In the genomic region with DNA sequence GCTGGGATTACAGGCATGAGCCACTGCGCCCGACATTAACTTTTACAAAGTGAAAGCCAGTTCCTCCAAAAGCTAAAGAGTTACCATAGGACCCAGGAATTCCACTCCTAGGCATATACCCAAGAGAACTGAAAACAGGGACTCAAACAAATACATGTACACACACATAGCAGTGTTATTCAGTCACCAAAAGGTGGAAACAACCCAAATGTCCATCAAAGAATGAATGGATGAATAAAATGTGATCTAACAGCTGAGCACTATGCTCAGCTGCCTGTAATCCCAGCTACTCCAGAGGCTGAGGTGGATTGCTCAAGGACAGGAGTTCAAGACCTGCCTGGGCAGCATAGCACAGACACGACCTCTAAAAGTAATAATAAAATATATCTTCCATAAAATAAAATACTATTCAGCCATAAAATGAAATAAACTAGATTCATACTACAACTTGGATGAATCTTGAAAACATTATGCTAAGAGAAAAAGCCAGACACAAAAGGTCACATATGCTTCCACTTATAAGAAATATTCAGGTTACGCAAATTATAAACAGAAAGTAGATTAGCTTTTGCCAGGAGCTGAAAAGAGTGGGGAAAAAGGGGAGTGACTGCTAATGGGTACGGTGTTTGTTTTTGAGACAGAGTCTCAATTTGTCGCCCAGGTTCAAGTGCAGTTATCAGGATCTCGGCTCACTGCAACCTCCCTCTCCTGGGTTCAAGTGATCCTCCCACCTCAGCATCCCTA, we compare ENCODE assay signal across 1 cellular context.
TF ChIP-seq lines count a peak whose summit lies in the region.

No MANE protein-coding gene starts in this region.

TF ChIP-seq in H1, 55 proteins besides CTCF, POLR2A, EP300 and RAD21:
- TF ChIP-seq FOSL1 (IDR thresholded peaks at IDR 0.05; ENCODE audit: insufficient read depth, low read depth, low read length) (no peak), KDM5A (IDR thresholded peaks at IDR 0.05; ENCODE audit: low read length) (no peak)
TF ChIP-seq in H1: peak in this region for 0.
